ENCODE assay signal across 23 cellular contexts in genomic region chr1:169236143-169236542, GRCh38.
DNase-seq lines count a peak whose midpoint lies in the region; ATAC-seq and TF ChIP-seq lines count a peak whose summit lies in the region.
"Had no signal": no experiment of that assay in that cellular context is flagged by ENCODE, and none has a peak within 500 bp of the region (broad histone marks: within the 10 kb centered on the region; RNA-seq: fewer than 3 reads in every experiment).

No MANE protein-coding gene starts in this region.

- H3K4me3 ChIP-seq in right cardiac atrium (ENCODE audit: low read length), result no peak overlapping the region
- no peak overlapping the region for H3K4me3 ChIP-seq in right lobe of liver
- H3K4me3 ChIP-seq in OCI-LY7 (ENCODE audit: low read depth, low read length, poor library complexity, severe bottlenecking), result no peak overlapping the region
- H3K4me3 ChIP-seq: neural progenitor cell, tibial nerve had no signal

- no peak overlapping the region for H3K4me3 Mint-ChIP-seq in naive thymus-derived CD8-positive, alpha-beta T cell
- H3K4me3 Mint-ChIP-seq: activated CD4-positive, alpha-beta memory T cell treated with anti-CD3 and anti-CD28 coated beads for 36 hours; neural progenitor cell; stimulated activated naive B cell treated with anti-CD40 and anti-IgM and Interleukin-4, amounts not matched to agents 10 μg/mL and 1 μg/mL and 100 μg/mL, for 72 hours had no signal

- H2AFZ ChIP-seq in OCI-LY7 (ENCODE audit: low read length), result no peak overlapping the region
- H2AFZ ChIP-seq: neural progenitor cell had no signal

- POLR2A ChIA-PET in naive thymus-derived CD8-positive, alpha-beta T cell (lab: Charles Lee), result no interaction called here
- POLR2A ChIA-PET in OCI-LY7 (lab: Charles Lee), result interaction anchor here (0.6 kb wide), 1 partner anchor 164 kb away, joined by 7 read pairs; no protein-coding TSS in a partner anchor

- intact Hi-C loops in left ventricle myocardium superior (cut with micrococcal nuclease), result no loop called here
- intact Hi-C loops in right cardiac atrium (cut with DNase I), result no loop called here
- intact Hi-C loops in right lobe of liver (cut with DNase I), result no loop called here
- intact Hi-C loops in OCI-LY7 (cut with micrococcal nuclease; ENCODE audit: unreplicated experiment), result no loop called here

- no peaks in the 10 kb centered on the region for H3K27me3 Mint-ChIP-seq in naive thymus-derived CD8-positive, alpha-beta T cell
- H3K27me3 Mint-ChIP-seq: activated CD4-positive, alpha-beta memory T cell treated with anti-CD3 and anti-CD28 coated beads for 36 hours; stimulated activated naive B cell treated with anti-CD40 and anti-IgM and Interleukin-4, amounts not matched to agents 10 μg/mL and 1 μg/mL and 100 μg/mL, for 72 hours had no signal

- H3K4me1 Mint-ChIP-seq in naive thymus-derived CD8-positive, alpha-beta T cell, result peaks cover 0 to 2% (median 0%) of the 10 kb centered on the region in 4 donors
- H3K4me1 Mint-ChIP-seq: stimulated activated naive B cell treated with anti-CD40 and anti-IgM and Interleukin-4, amounts not matched to agents 10 μg/mL and 1 μg/mL and 100 μg/mL, for 72 hours had no signal

- H3K36me3 Mint-ChIP-seq in naive thymus-derived CD8-positive, alpha-beta T cell, result peaks cover 0 to 27% (median 24%) of the 10 kb centered on the region in 3 donors
- H3K36me3 Mint-ChIP-seq: neural progenitor cell had no signal

- H3K9me3 Mint-ChIP-seq in naive thymus-derived CD8-positive, alpha-beta T cell, result no peaks in the 10 kb centered on the region
- H3K9me3 Mint-ChIP-seq: activated CD4-positive, alpha-beta memory T cell treated with anti-CD3 and anti-CD28 coated beads for 36 hours; neural progenitor cell; stimulated activated naive B cell treated with anti-CD40 and anti-IgM and Interleukin-4, amounts not matched to agents 10 μg/mL and 1 μg/mL and 100 μg/mL, for 72 hours had no signal

- WGBS in right cardiac atrium, result 14% methylated on average over 1 of the region's 1 CpG
- 35% methylated on average over 1 of the region's 1 CpG for WGBS in right lobe of liver (ENCODE audit: insufficient coverage, low coverage, low lambda C conversion rate, missing lambda C conversion rate)

- H3K36me3 ChIP-seq in right lobe of liver (no peaks in the 10 kb centered on the region), OCI-LY7 (ENCODE audit: insufficient read depth, low read length) (no peaks in the 10 kb centered on the region)
- H3K36me3 ChIP-seq: neural progenitor cell had no signal

- no peaks in the 10 kb centered on the region; the same call in 1 of the 2 replicates for H3K9me2 ChIP-seq in OCI-LY7 (ENCODE audit: insufficient read depth, low read length)

- TF ChIP-seq CTCF in right lobe of liver (IDR thresholded peaks at IDR 0.05) (no peak), OCI-LY7 (conservative IDR thresholded peaks at IDR 0.05; ENCODE audit: low read length) (no peak)

- H3K9me3 ChIP-seq in right cardiac atrium (ENCODE audit: control insufficient read depth, low read length) (no peaks in the 10 kb centered on the region), right lobe of liver (no peaks in the 10 kb centered on the region), OCI-LY7 (ENCODE audit: low read length) (no peaks in the 10 kb centered on the region)
- H3K9me3 ChIP-seq: tibial nerve had no signal

- TF ChIP-seq POLR2A in right lobe of liver (IDR thresholded peaks at IDR 0.05), result no peak

- H3K27me3 ChIP-seq in right cardiac atrium (ENCODE audit: control insufficient read depth, insufficient read depth) (no peaks in the 10 kb centered on the region), right lobe of liver (no peaks in the 10 kb centered on the region)
- H3K27me3 ChIP-seq: neural progenitor cell, tibial nerve had no signal

- no peak overlapping the region for H3K4me2 ChIP-seq in OCI-LY7 (ENCODE audit: low read length)
- H3K4me2 ChIP-seq: neural progenitor cell had no signal

- DNase-seq in left ventricle myocardium superior, result no peak
- DNase-seq in right cardiac atrium, result no peak
- peak; percentile 10 for DNase-seq in dermis blood vessel endothelial cell
- no peak for DNase-seq in right lobe of liver
- no peak for DNase-seq in stimulated activated CD4-positive, alpha-beta T cell treated with anti-CD3 and anti-CD28 coated beads, Interleukin-12 subunit alpha, Interleukin-12 subunit beta, amount 100 ng/mL, for 4 hours
- no peak for DNase-seq in NCI-H2196 treated with DMSO at 0.1 percent for 48 hours (lab: John Stamatoyannopoulos, UW; ENCODE audit: unreplicated experiment)
- DNase-seq in naive thymus-derived CD8-positive, alpha-beta T cell, result no peak
- DNase-seq in OCI-LY7 (ENCODE audit: low spot score), result no peak
- DNase-seq: activated CD4-positive, alpha-beta memory T cell treated with anti-CD3 and anti-CD28 coated beads for 36 hours; activated naive CD4-positive, alpha-beta T cell; activated T-cell treated with anti-CD3 and anti-CD28 coated beads, Interleukin-2, amount 50 U/mL, for 1 hour; GDM1; H7; left colon; NCI-H1417; NCI-H2171; NCI-H748 treated with DMSO at 0.1 percent for 48 hours; OCI-M1; SIG-M5; stimulated activated naive B cell treated with anti-CD40 and anti-IgM and Interleukin-4, amounts not matched to agents 10 μg/mL and 1 μg/mL and 100 μg/mL, for 72 hours; T-helper 2 cell had no signal

- CTCF ChIA-PET in OCI-LY7 (lab: Charles Lee; ENCODE audit: unreplicated experiment), result no interaction called here

- peak; percentile 65 for ATAC-seq in left ventricle myocardium superior
- ATAC-seq in right cardiac atrium, result no peak
- ATAC-seq in right lobe of liver, result peak in 3 of 4 donors; percentile 52 to 56 (median 53)
- ATAC-seq in naive thymus-derived CD8-positive, alpha-beta T cell, result no peak
- ATAC-seq: left colon; stimulated activated naive B cell treated with anti-CD40 and anti-IgM and Interleukin-4, amounts not matched to agents 10 μg/mL and 1 μg/mL and 100 μg/mL, for 72 hours had no signal

- no TSS peak for BruUV-seq in OCI-LY7 (replicated peaks; lab: Mats Ljungman, UMichigan)

- no peak overlapping the region for H3K27ac Mint-ChIP-seq in naive thymus-derived CD8-positive, alpha-beta T cell
- H3K27ac Mint-ChIP-seq: activated CD4-positive, alpha-beta memory T cell treated with anti-CD3 and anti-CD28 coated beads for 36 hours; neural progenitor cell; stimulated activated naive B cell treated with anti-CD40 and anti-IgM and Interleukin-4, amounts not matched to agents 10 μg/mL and 1 μg/mL and 100 μg/mL, for 72 hours had no signal

- H3K27ac ChIP-seq in right cardiac atrium (ENCODE audit: low read length) (no peak overlapping the region), right lobe of liver (peak overlapping the region in 1 of 3 donors; percentile 1), OCI-LY7 (ENCODE audit: low read depth, low read length, poor library complexity, severe bottlenecking) (no peak overlapping the region)
- H3K27ac ChIP-seq: neural progenitor cell, tibial nerve had no signal

- no peaks in the 10 kb centered on the region for H3K79me2 ChIP-seq in OCI-LY7 (ENCODE audit: insufficient read depth, low read depth, low read length)

- H3K4me1 ChIP-seq in right cardiac atrium (ENCODE audit: control insufficient read depth, insufficient read depth, low read length) (peaks cover under 1% of the 10 kb centered on the region), right lobe of liver (peaks cover 0 to 41% (median 4%) of the 10 kb centered on the region in 4 donors), OCI-LY7 (ENCODE audit: insufficient read depth, low read length, poor library complexity, severe bottlenecking) (no peaks in the 10 kb centered on the region)

- no peaks in the 10 kb centered on the region for H4K20me1 ChIP-seq in OCI-LY7 (ENCODE audit: insufficient read depth, low read length)

Comparison
In these comparisons a context has a peak if more than half of its experiments do, and no peak if none do; other contexts are left out.
1. ATAC-seq: peak in left ventricle myocardium superior (single experiment) and right lobe of liver (3 of 4); none in right cardiac atrium (0 of 2) and naive thymus-derived CD8-positive, alpha-beta T cell (0 of 2).